1 cellular context compared by ENCODE assay signal in genomic region chr10:100183482-100183881, GRCh38.
TF ChIP-seq lines count a peak whose summit lies in the region.

No MANE protein-coding gene starts in this region.

TF ChIP-seq in HepG2, 621 proteins besides CTCF, POLR2A, EP300 and RAD21 (continued from another document and continues in another):
- TF ChIP-seq ZNF318 (CRISPR knock-in tag; IDR thresholded peaks at IDR 0.05) (no peak), MLLT10 (CRISPR knock-in tag; IDR thresholded peaks at IDR 0.05) (no peak), ZNF747 (CRISPR knock-in tag; IDR thresholded peaks at IDR 0.05; ENCODE audit: borderline replicate concordance) (no peak), ZNF296 (CRISPR knock-in tag; conservative IDR thresholded peaks at IDR 0.05) (no peak), GTF2F1 (IDR thresholded peaks at IDR 0.05; ENCODE audit: low read length) (no peak), SOX6 (IDR thresholded peaks at IDR 0.05) (no peak), SOX6 (CRISPR knock-in tag; IDR thresholded peaks at IDR 0.05) (peak; percentile 34; the same call in 1 of the 2 replicates), ZNF281 (CRISPR knock-in tag; IDR thresholded peaks at IDR 0.05; ENCODE audit: borderline replicate concordance) (peak; percentile 12; the same call in 1 of the 2 replicates), SMYD3 (CRISPR knock-in tag; IDR thresholded peaks at IDR 0.05) (no peak), FOXK1 (CRISPR knock-in tag; IDR thresholded peaks at IDR 0.05; ENCODE audit: borderline replicate concordance, low read depth) (peak; percentile 53; the same call in 1 of the 2 replicates), U2AF2 (IDR thresholded peaks at IDR 0.05; ENCODE audit: low read depth, low read length) (no peak), GABPB1 (CRISPR knock-in tag; IDR thresholded peaks at IDR 0.05) (no peak), ZNF343 (CRISPR knock-in tag; IDR thresholded peaks at IDR 0.05) (no peak), HNF4A (CRISPR knock-in tag; IDR thresholded peaks at IDR 0.05) (peak; percentile 81), ATF4 (CRISPR knock-in tag; IDR thresholded peaks at IDR 0.05) (peak in 1 of 2 experiments; percentile 68; a peak in 2 of 4 replicates), XBP1 (CRISPR knock-in tag; IDR thresholded peaks at IDR 0.05) (no peak), MTA3 (CRISPR knock-in tag; IDR thresholded peaks at IDR 0.05) (no peak), AGO1 (IDR thresholded peaks at IDR 0.05; ENCODE audit: low read depth, low read length, poor library complexity, severe bottlenecking) (no peak), ZFP37 (CRISPR knock-in tag; IDR thresholded peaks at IDR 0.05; ENCODE audit: borderline replicate concordance) (no peak), ZNF512B (CRISPR knock-in tag; IDR thresholded peaks at IDR 0.05; ENCODE audit: borderline replicate concordance) (no peak), ZNF530 (CRISPR knock-in tag; IDR thresholded peaks at IDR 0.05; ENCODE audit: low read depth) (no peak), ZNF790 (CRISPR knock-in tag; IDR thresholded peaks at IDR 0.05; ENCODE audit: borderline replicate concordance) (no peak), KDM2A (CRISPR knock-in tag; IDR thresholded peaks at IDR 0.05; ENCODE audit: borderline replicate concordance, low read depth) (no peak), ATAD3A (CRISPR knock-in tag; IDR thresholded peaks at IDR 0.05) (no peak), SAP130 (CRISPR knock-in tag; IDR thresholded peaks at IDR 0.05; ENCODE audit: low read depth) (peak; percentile 66), ARHGAP35 (CRISPR knock-in tag; IDR thresholded peaks at IDR 0.05; ENCODE audit: borderline replicate concordance) (no peak), ZNF350 (CRISPR knock-in tag; IDR thresholded peaks at IDR 0.05; ENCODE audit: borderline replicate concordance, low read depth) (no peak), PHF20 (CRISPR knock-in tag; IDR thresholded peaks at IDR 0.05) (no peak), BCL6 (CRISPR knock-in tag; IDR thresholded peaks at IDR 0.05) (peak; percentile 48), ZNF432 (CRISPR knock-in tag; IDR thresholded peaks at IDR 0.05; ENCODE audit: borderline replicate concordance) (no peak), ZNF704 (CRISPR knock-in tag; IDR thresholded peaks at IDR 0.05; ENCODE audit: borderline replicate concordance) (no peak), ZKSCAN1 (IDR thresholded peaks at IDR 0.05; ENCODE audit: low read length) (no peak), KLF13 (CRISPR knock-in tag; IDR thresholded peaks at IDR 0.05) (no peak), TBX2 (CRISPR knock-in tag; IDR thresholded peaks at IDR 0.05; ENCODE audit: borderline replicate concordance) (no peak), IRX3 (CRISPR knock-in tag; IDR thresholded peaks at IDR 0.05; ENCODE audit: borderline replicate concordance, low read depth) (no peak), PATZ1 (CRISPR knock-in tag; IDR thresholded peaks at IDR 0.05) (0 out of 2 replicates have a peak, but pooled peaks have one; percentile 24), ZNF496 (CRISPR knock-in tag; IDR thresholded peaks at IDR 0.05; ENCODE audit: insufficient replicate concordance) (no peak), ZNF557 (CRISPR knock-in tag; IDR thresholded peaks at IDR 0.05) (no peak), MED8 (CRISPR knock-in tag; IDR thresholded peaks at IDR 0.05; ENCODE audit: insufficient replicate concordance) (no peak), GPBP1L1 (CRISPR knock-in tag; IDR thresholded peaks at IDR 0.05) (no peak), RAD51 (IDR thresholded peaks at IDR 0.05; ENCODE audit: borderline replicate concordance) (no peak), CCAR2 (optimal IDR thresholded peaks at IDR 0.05; ENCODE audit: low read depth, low read length) (no peak), SOX13 (IDR thresholded peaks at IDR 0.05) (no peak), SOX13 (CRISPR knock-in tag; conservative IDR thresholded peaks at IDR 0.05 in 1 of 2, IDR thresholded peaks at IDR 0.05 in 1 of 2) (peak in 1 of 2 experiments; percentile 41; a peak in 1 of 4 replicates), NR2F6 (IDR thresholded peaks at IDR 0.05) (no peak), NR2F6 (CRISPR knock-in tag; IDR thresholded peaks at IDR 0.05) (no peak), ZNF124 (CRISPR knock-in tag; IDR thresholded peaks at IDR 0.05) (no peak), HOXA5 (CRISPR knock-in tag; IDR thresholded peaks at IDR 0.05) (peak; percentile 65; the same call in 1 of the 2 replicates), ZNF510 (CRISPR knock-in tag; IDR thresholded peaks at IDR 0.05; ENCODE audit: low read depth) (no peak)
